In the genomic region with DNA sequence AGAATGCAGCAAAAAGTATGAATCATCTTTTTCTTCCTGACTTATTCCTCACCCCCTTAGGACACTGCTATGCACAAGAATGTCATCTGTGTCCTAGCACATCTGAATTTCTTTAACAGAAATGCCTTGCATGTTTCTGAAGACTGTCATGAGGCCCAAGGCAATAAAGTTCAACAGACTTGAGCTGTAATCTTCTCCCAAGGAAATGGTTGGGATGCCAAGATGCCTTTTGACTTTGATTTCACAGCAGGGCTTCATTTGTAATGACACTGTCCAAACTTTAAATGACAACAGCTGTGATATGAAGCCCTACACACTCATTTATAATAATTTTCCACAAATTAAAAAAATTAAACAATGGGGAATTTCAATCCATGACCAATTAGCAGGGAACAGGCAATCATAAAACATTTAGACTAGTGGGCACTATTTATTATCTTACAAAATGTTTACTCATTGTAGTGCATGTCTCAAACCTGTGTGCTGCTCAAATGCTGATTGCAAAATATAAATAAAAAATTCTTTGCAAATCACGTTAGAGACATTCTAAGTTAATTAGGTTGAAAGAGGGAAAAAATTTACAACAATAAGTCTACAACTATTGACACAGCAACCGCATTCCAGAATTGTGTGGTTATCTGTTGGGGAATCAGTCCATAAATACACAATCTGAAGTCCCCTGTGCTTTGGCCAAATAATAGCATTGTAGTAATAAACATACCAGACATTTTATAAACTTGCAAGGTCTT, we compare ENCODE assay signal across 10 cellular contexts.
DNase-seq lines count a peak whose midpoint lies in the region; ATAC-seq lines count a peak whose summit lies in the region.
"Had no signal": no experiment of that assay in that cellular context is flagged by ENCODE, and none has a peak within 500 bp of the region (broad histone marks: within the 10 kb centered on the region; RNA-seq: fewer than 3 reads in every experiment).

No MANE protein-coding gene starts in this region.

- DNase-seq in H4 (ENCODE audit: low spot score) (peak; percentile 87), SW480 (ENCODE audit: low spot score) (peak; percentile 21), foreskin melanocyte (peak; percentile 97), skeletal muscle cell (ENCODE audit: low read depth) (peak; percentile 79), NCI-H2081 (lab: John Stamatoyannopoulos, UW) (no peak), NCI-H1417 treated with DMSO at 0.1 percent for 48 hours (lab: John Stamatoyannopoulos, UW) (no peak)
- DNase-seq in stimulated activated naive CD4-positive, alpha-beta T cell (lab: John Stamatoyannopoulos, UW), result no peak
- DNase-seq: naive thymus-derived CD8-positive, alpha-beta T cell had no signal

- no peak for ATAC-seq in GM18511 (IDR thresholded peaks at IDR 0.05; ENCODE audit: unreplicated experiment)
- ATAC-seq: naive thymus-derived CD8-positive, alpha-beta T cell had no signal

- H3K4me3 ChIP-seq in skeletal muscle cell (ENCODE audit: low read depth, low read length), result no peak overlapping the region
- H3K4me3 ChIP-seq: cardiac muscle cell had no signal

Comparison
In these comparisons a context has a peak if more than half of its experiments do, and no peak if none do; other contexts are left out.
1. DNase-seq: peak in H4 (single experiment), SW480 (single experiment), foreskin melanocyte (single experiment) and skeletal muscle cell (single experiment); none in stimulated activated naive CD4-positive, alpha-beta T cell (0 of 6), NCI-H2081 (0 of 2) and NCI-H1417 treated with DMSO at 0.1 percent for 48 hours (single experiment).